Comparison of ENCODE assay signal across 8 cellular contexts in the genomic region with DNA sequence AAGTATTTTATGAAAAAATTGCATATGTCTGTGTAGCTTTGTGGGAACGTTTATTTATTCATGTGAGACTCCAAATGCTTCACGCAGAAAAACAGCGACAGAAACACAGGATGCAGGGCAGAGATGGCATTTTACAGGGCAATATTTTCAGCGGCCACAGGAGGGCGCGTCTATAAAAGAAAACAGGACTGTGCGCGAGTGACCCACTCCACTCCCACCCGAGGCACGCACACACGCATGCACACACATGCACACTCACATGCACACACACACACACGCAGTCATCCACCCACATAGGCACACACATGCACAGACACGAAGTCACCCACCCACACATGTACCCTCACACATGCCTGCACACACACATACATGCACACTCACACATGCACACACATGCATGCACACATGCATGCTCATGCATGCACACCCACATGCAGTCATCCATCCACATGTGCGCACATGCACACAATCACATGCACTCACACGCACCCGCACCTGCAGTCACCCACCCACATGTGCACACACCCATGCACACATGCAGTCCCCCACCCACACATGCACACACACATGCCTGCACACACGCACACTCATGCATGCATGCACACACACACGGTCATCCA.
DNase-seq lines count a peak whose midpoint lies in the region; ATAC-seq and TF ChIP-seq lines count a peak whose summit lies in the region.

No MANE protein-coding gene starts in this region.

- H2BK12ac ChIP-seq in H9 (ENCODE audit: insufficient read length, low read depth, low read length): no peak overlapping the region

- H4K20me1 ChIP-seq in BLaER1: no peaks in the 10 kb centered on the region
- H4K20me1 ChIP-seq in H9 (ENCODE audit: control insufficient read depth, insufficient read depth, insufficient read length): no peaks in the 10 kb centered on the region
- H4K20me1 ChIP-seq in neural cell (ENCODE audit: insufficient read depth): no peaks in the 10 kb centered on the region

- TF ChIP-seq EP300 in esophagus muscularis mucosa (IDR thresholded peaks at IDR 0.05): no peak
- peak; percentile 63 for TF ChIP-seq EP300 in neural cell (conservative IDR thresholded peaks at IDR 0.05; ENCODE audit: poor library complexity, severe bottlenecking)
- no peak for TF ChIP-seq EP300 in tibial nerve (IDR thresholded peaks at IDR 0.05)

- H2BK20ac ChIP-seq in H9 (ENCODE audit: low read depth, low read length, poor library complexity, severe bottlenecking): no peak overlapping the region

- no peak overlapping the region for H3K18ac ChIP-seq in H9 (ENCODE audit: insufficient read length, low read depth, low read length)

- peak overlapping the region; percentile 53 to 64 for H3K4me3 Mint-ChIP-seq in H9

- no CpG with 5 or more reads among the region's 18 CpGs for whole genome bisulfite sequencing in H9 (ENCODE audit: extremely low coverage, insufficient read length, low lambda C conversion rate)
- 26% methylated on average over 18 of the region's 18 CpGs for WGBS in esophagus muscularis mucosa
- 26 to 27% methylated on average over 18 of the region's 18 CpGs for WGBS in tibial nerve, 2 donors

- H3K4me1 ChIP-seq in BLaER1 (peaks cover 31% of the 10 kb centered on the region), H9 (ENCODE audit: insufficient read depth, low read length) (no peaks in the 10 kb centered on the region), esophagus muscularis mucosa (peaks cover 6 to 11% (median 9%) of the 10 kb centered on the region in 4 donors), tibial nerve (peaks cover 0 to 9% (median 0%) of the 10 kb centered on the region in 4 donors)

- no peak overlapping the region for H4K8ac ChIP-seq in H9 (replicated peaks; ENCODE audit: insufficient read length, low read depth, low read length)

- H3K79me2 ChIP-seq in H9 (ENCODE audit: insufficient read depth, low read length) (no peaks in the 10 kb centered on the region), neural cell (replicated peaks; ENCODE audit: insufficient read depth, low read length) (no peaks in the 10 kb centered on the region)

- H3K36me3 ChIP-seq in BLaER1: no peaks in the 10 kb centered on the region
- H3K36me3 ChIP-seq in esophagus muscularis mucosa: no peaks in the 10 kb centered on the region
- no peaks in the 10 kb centered on the region for H3K36me3 ChIP-seq in neural cell (ENCODE audit: insufficient read depth, low read length)
- no peaks in the 10 kb centered on the region for H3K36me3 ChIP-seq in tibial nerve

- H3K9me2 ChIP-seq in neural cell (ENCODE audit: insufficient read depth, low read length): no peaks in the 10 kb centered on the region

- H3K4me2 ChIP-seq in BLaER1 (peak overlapping the region; percentile 96), H9 (ENCODE audit: insufficient read depth, insufficient read length, low read length) (peak overlapping the region; percentile 0), neural cell (ENCODE audit: low read length) (no peak overlapping the region)

- H3K36me3 Mint-ChIP-seq in H9 (ENCODE audit: insufficient read depth in 1 of 3, low read depth in 3 of 3): no peaks in the 10 kb centered on the region; a peak in 1 of 7 replicates

- H3K27ac Mint-ChIP-seq in H9: peak overlapping the region; percentile 22 to 85 (median 33); a peak in 3 of 7 replicates

- peak; percentile 52 for DNase-seq in H9
- DNase-seq in NCI-H774 (lab: John Stamatoyannopoulos, UW): peak; percentile 24
- peak; percentile 55 for DNase-seq in activated T-cell treated with anti-CD3 and anti-CD28 coated beads for 1 hour (ENCODE audit: low read depth)
- no peak for DNase-seq in esophagus muscularis mucosa (ENCODE audit: extremely low spot score)
- DNase-seq in tibial nerve (ENCODE audit: low spot score in 2 of 2): peak in 1 of 2 donors; percentile 70

- no peaks in the 10 kb centered on the region for H3F3A ChIP-seq in neural cell (ENCODE audit: insufficient read depth, low read length, poor library complexity, severe bottlenecking)

- H3K27ac ChIP-seq in BLaER1: no peak overlapping the region
- H3K27ac ChIP-seq in H9 (ENCODE audit: insufficient read length, low read depth, low read length): no peak overlapping the region
- no peak overlapping the region for H3K27ac ChIP-seq in esophagus muscularis mucosa (replicated peaks in 1 of 4)
- peak overlapping the region; percentile 28 for H3K27ac ChIP-seq in neural cell (ENCODE audit: low read length)
- H3K27ac ChIP-seq in tibial nerve: no peak overlapping the region

- H3K23me2 ChIP-seq in H9 (ENCODE audit: insufficient read length, low read depth, low read length, poor library complexity, severe bottlenecking): no peaks in the 10 kb centered on the region

- H3K4me3 ChIP-seq in BLaER1 (peak overlapping the region; percentile 61), esophagus muscularis mucosa (peak overlapping the region; percentile 1 to 24 (median 20)), neural cell (ENCODE audit: low read length) (peak overlapping the region; percentile 17), tibial nerve (peak overlapping the region in 1 of 4 donors; percentile 26)

- H3K4ac ChIP-seq in H9 (ENCODE audit: low read depth, low read length): no peak overlapping the region

- peak; percentile 98 for TF ChIP-seq RAD21 in neural cell (conservative IDR thresholded peaks at IDR 0.05)

- no peak overlapping the region for H4K91ac ChIP-seq in H9 (ENCODE audit: insufficient read length, low read depth, low read length)

- H3K27me3 ChIP-seq in BLaER1 (no peaks in the 10 kb centered on the region), H9 (ENCODE audit: insufficient read depth, low read length) (no peaks in the 10 kb centered on the region), esophagus muscularis mucosa (peaks cover 0 to 7% (median 0%) of the 10 kb centered on the region in 4 donors), neural cell (ENCODE audit: insufficient read depth, low read depth, low read length) (no peaks in the 10 kb centered on the region), tibial nerve (no peaks in the 10 kb centered on the region)

- H2AFZ ChIP-seq in H9 (ENCODE audit: low read length): no peak overlapping the region
- H2AFZ ChIP-seq in neural cell (ENCODE audit: low read depth, low read length): no peak overlapping the region

- H2BK5ac ChIP-seq in H9 (ENCODE audit: insufficient read length, low read length): no peak overlapping the region

- peaks cover 4 to 17% of the 10 kb centered on the region in 2 experiments for H3K4me1 Mint-ChIP-seq in H9

- H2BK120ac ChIP-seq in H9 (ENCODE audit: low read depth, low read length, poor library complexity, severe bottlenecking): no peak overlapping the region

- H3K56ac ChIP-seq in H9 (ENCODE audit: insufficient read length, low read depth, low read length): no peak overlapping the region

- no peak overlapping the region for H3K23ac ChIP-seq in H9 (ENCODE audit: insufficient read length, low read depth, low read length)

- peaks cover 28% of the 10 kb centered on the region for H3K27me3 Mint-ChIP-seq in H9 (ENCODE audit: low read depth)

- no peak overlapping the region for H2BK15ac ChIP-seq in H9 (ENCODE audit: low read depth, low read length)

- ATAC-seq in HG03342 (IDR thresholded peaks at IDR 0.05; ENCODE audit: unreplicated experiment): no peak

- H4K5ac ChIP-seq in H9 (ENCODE audit: insufficient read length, low read depth, low read length): no peak overlapping the region

- H3K9me3 Mint-ChIP-seq in H9: peaks cover 8% of the 10 kb centered on the region in 2 experiments; a peak in 2 of 5 replicates

- intact Hi-C loops in esophagus muscularis mucosa (cut with DNase I): loop anchor here (5.0 to 10.0 kb wide), 2 partner anchors 452 to 974 kb away; no protein-coding TSS in a partner anchor

- peak overlapping the region; percentile 44; the same call in 1 of the 2 replicates for H3K9ac ChIP-seq in BLaER1
- no peak overlapping the region for H3K9ac ChIP-seq in H9 (ENCODE audit: extremely low read depth, insufficient read length, low read length)
- H3K9ac ChIP-seq in neural cell (ENCODE audit: low read length): peak overlapping the region; percentile 30

- no peak overlapping the region for H3K14ac ChIP-seq in H9 (ENCODE audit: insufficient read depth, low read length)

- TF ChIP-seq POLR2A in esophagus muscularis mucosa (IDR thresholded peaks at IDR 0.05; ENCODE audit: low read depth): no peak
- TF ChIP-seq POLR2A in tibial nerve (IDR thresholded peaks at IDR 0.05): no peak

- H3K9me3 ChIP-seq in BLaER1 (no peaks in the 10 kb centered on the region), H9 (ENCODE audit: control insufficient read depth, low read depth, low read length) (no peaks in the 10 kb centered on the region), esophagus muscularis mucosa (no peaks in the 10 kb centered on the region), neural cell (ENCODE audit: low read length) (no peaks in the 10 kb centered on the region), tibial nerve (no peaks in the 10 kb centered on the region)

- H3T11ph ChIP-seq in H9 (ENCODE audit: low read length): no peak overlapping the region

- no peaks in the 10 kb centered on the region for H3K79me1 ChIP-seq in H9 (ENCODE audit: insufficient read depth, low read depth, low read length, poor library complexity, severe bottlenecking)

- H2AK5ac ChIP-seq in H9 (ENCODE audit: insufficient read length, low read length): no peak overlapping the region

- TF ChIP-seq CTCF in H9 (conservative IDR thresholded peaks at IDR 0.05) (peak; percentile 79), esophagus muscularis mucosa (IDR thresholded peaks at IDR 0.05) (peak; percentile 55 to 72 (median 60)), neural cell (IDR thresholded peaks at IDR 0.05; ENCODE audit: poor library complexity, severe bottlenecking) (peak; percentile 97), tibial nerve (IDR thresholded peaks at IDR 0.05) (peak; percentile 47 to 62 (median 56))

TF ChIP-seq in neural cell, 6 proteins besides CTCF, POLR2A, EP300 and RAD21 (continues in another document):
- TF ChIP-seq EZH2 (IDR thresholded peaks at IDR 0.05; ENCODE audit: borderline replicate concordance, insufficient read depth, low read length, poor library complexity, severe bottlenecking): no peak
